Comparison of ENCODE assay signal across 21 cellular contexts in genomic region chr11:102223859-102224258, GRCh38.
DNase-seq lines count a peak whose midpoint lies in the region; ATAC-seq and TF ChIP-seq lines count a peak whose summit lies in the region.
"Had no signal": no experiment of that assay in that cellular context is flagged by ENCODE, and none has a peak within 500 bp of the region (broad histone marks: within the 10 kb centered on the region; RNA-seq: fewer than 3 reads in every experiment).

No MANE protein-coding gene starts in this region.

- no peak overlapping the region for H4K8ac ChIP-seq in H9 (replicated peaks; ENCODE audit: insufficient read length, low read depth, low read length)

- H2AFZ ChIP-seq in H9 (ENCODE audit: low read length) (no peak overlapping the region), PC-9 (no peak overlapping the region)

- H3K4me3 Mint-ChIP-seq in H9, result no peak overlapping the region
- H3K4me3 Mint-ChIP-seq: stimulated activated naive B cell treated with anti-CD40 and anti-IgM and Interleukin-4, amounts not matched to agents 10 μg/mL and 1 μg/mL and 100 μg/mL, for 72 hours had no signal

- peak overlapping the region in 2 of 3 experiments; percentile 44 to 63; a peak in 2 of 7 replicates for H3K27ac Mint-ChIP-seq in H9
- H3K27ac Mint-ChIP-seq: stimulated activated naive B cell treated with anti-CD40 and anti-IgM and Interleukin-4, amounts not matched to agents 10 μg/mL and 1 μg/mL and 100 μg/mL, for 72 hours had no signal

- H3K4me1 Mint-ChIP-seq in H9, result peaks cover 17 to 20% of the 10 kb centered on the region in 2 experiments
- H3K4me1 Mint-ChIP-seq: stimulated activated naive B cell treated with anti-CD40 and anti-IgM and Interleukin-4, amounts not matched to agents 10 μg/mL and 1 μg/mL and 100 μg/mL, for 72 hours had no signal

- H4K91ac ChIP-seq in H9 (ENCODE audit: insufficient read length, low read depth, low read length), result no peak overlapping the region

- no peak overlapping the region for H2BK12ac ChIP-seq in H9 (ENCODE audit: insufficient read length, low read depth, low read length)

- H3K27me3 ChIP-seq in H9 (ENCODE audit: insufficient read depth, low read length) (no peaks in the 10 kb centered on the region), PC-9 (ENCODE audit: insufficient read depth, low read depth) (no peaks in the 10 kb centered on the region)

- no peak overlapping the region for H3K23ac ChIP-seq in H9 (ENCODE audit: insufficient read length, low read depth, low read length)

- H4K20me1 ChIP-seq in H9 (ENCODE audit: control insufficient read depth, insufficient read depth, insufficient read length) (no peaks in the 10 kb centered on the region), PC-9 (ENCODE audit: insufficient read depth) (no peaks in the 10 kb centered on the region; the same call in 1 of the 2 replicates)

- no TSS peak for BruUV-seq in PC-9 (replicated peaks; lab: Mats Ljungman, UMichigan)

- POLR2A ChIA-PET in PC-9 (lab: Charles Lee; ENCODE audit: unreplicated experiment), result no interaction called here

- H2BK120ac ChIP-seq in H9 (ENCODE audit: low read depth, low read length, poor library complexity, severe bottlenecking), result no peak overlapping the region

- peaks cover 8 to 59% (median 45%) of the 10 kb centered on the region in 3 experiments; a peak in 6 of 7 replicates for H3K36me3 Mint-ChIP-seq in H9 (ENCODE audit: insufficient read depth in 1 of 3, low read depth in 3 of 3)
- H3K36me3 Mint-ChIP-seq: stimulated activated naive B cell treated with anti-CD40 and anti-IgM and Interleukin-4, amounts not matched to agents 10 μg/mL and 1 μg/mL and 100 μg/mL, for 72 hours had no signal

- intact Hi-C loops in PC-9 (cut with micrococcal nuclease; ENCODE audit: unreplicated experiment), result no loop called here

- DNase-seq in H9 (no peak), PC-9 (no peak), omental fat pad (ENCODE audit: low spot score) (no peak), activated T-cell treated with anti-CD3 and anti-CD28 coated beads for 4 hours (no peak), NCI-H69 (lab: John Stamatoyannopoulos, UW) (no peak), kidney glomerular epithelial cell (lab: John Stamatoyannopoulos, UW) (no peak)
- DNase-seq in activated CD8-positive, alpha-beta memory T cell treated with anti-CD3 and anti-CD28 coated beads, Interleukin-2, amount 50 U/mL, for 4 hours, result no peak
- DNase-seq: activated CD8-positive, alpha-beta memory T cell treated with anti-CD3 and anti-CD28 coated beads for 24 hours; BE2C; DMS 273 treated with DMSO at 0.1 percent for 48 hours; H7; head of caudate nucleus; islet precursor cell; NCI-H1105 treated with DMSO at 0.1 percent for 48 hours; NCI-H345; nucleus accumbens; PC-3; stimulated activated naive B cell treated with anti-CD40 and anti-IgM and Interleukin-4, amounts not matched to agents 10 μg/mL and 1 μg/mL and 100 μg/mL, for 72 hours; SW 1271 had no signal

- ATAC-seq in esophagus mucosa, result peak; percentile 96
- peak; percentile 54 for ATAC-seq in omental fat pad (ENCODE audit: low FRiP score)
- ATAC-seq: PC-3; stimulated activated naive B cell treated with anti-CD40 and anti-IgM and Interleukin-4, amounts not matched to agents 10 μg/mL and 1 μg/mL and 100 μg/mL, for 72 hours had no signal

- H3F3A ChIP-seq in PC-9 (ENCODE audit: insufficient read depth, low read depth), result peaks cover 48% of the 10 kb centered on the region

- no peak for TF ChIP-seq CTCF in H9 (conservative IDR thresholded peaks at IDR 0.05)
- no peak for TF ChIP-seq CTCF in PC-9 (conservative IDR thresholded peaks at IDR 0.05)
- TF ChIP-seq CTCF in omental fat pad (IDR thresholded peaks at IDR 0.05), result no peak

- H3K4me2 ChIP-seq in H9 (ENCODE audit: insufficient read depth, insufficient read length, low read length) (no peak overlapping the region), PC-9 (no peak overlapping the region)

- no peak overlapping the region for H3K4ac ChIP-seq in H9 (ENCODE audit: low read depth, low read length)

- H3K4me1 ChIP-seq in H9 (ENCODE audit: insufficient read depth, low read length) (no peaks in the 10 kb centered on the region), PC-9 (replicated peaks; ENCODE audit: insufficient read depth) (peaks cover 39% of the 10 kb centered on the region)
- H3K4me1 ChIP-seq: BE2C had no signal

- no peak overlapping the region for H3K56ac ChIP-seq in H9 (ENCODE audit: insufficient read length, low read depth, low read length)

- CTCF ChIA-PET in PC-9 (lab: Charles Lee), result no interaction called here

- no peak overlapping the region for H3K4me3 ChIP-seq in PC-9

- no peak overlapping the region for H2BK20ac ChIP-seq in H9 (ENCODE audit: low read depth, low read length, poor library complexity, severe bottlenecking)

- H3K9ac ChIP-seq in H9 (ENCODE audit: extremely low read depth, insufficient read length, low read length), result no peak overlapping the region

- no peak overlapping the region for H3T11ph ChIP-seq in H9 (ENCODE audit: low read length)

- no peak overlapping the region for H3K14ac ChIP-seq in H9 (ENCODE audit: insufficient read depth, low read length)

- H2BK15ac ChIP-seq in H9 (ENCODE audit: low read depth, low read length), result no peak overlapping the region

- no peaks in the 10 kb centered on the region for H3K9me3 Mint-ChIP-seq in H9
- H3K9me3 Mint-ChIP-seq: stimulated activated naive B cell treated with anti-CD40 and anti-IgM and Interleukin-4, amounts not matched to agents 10 μg/mL and 1 μg/mL and 100 μg/mL, for 72 hours had no signal

- no peak overlapping the region for H2AK5ac ChIP-seq in H9 (ENCODE audit: insufficient read length, low read length)

- H3K27me3 Mint-ChIP-seq in H9 (ENCODE audit: low read depth), result no peaks in the 10 kb centered on the region

- no peak overlapping the region for H4K5ac ChIP-seq in H9 (ENCODE audit: insufficient read length, low read depth, low read length)

- H3K79me1 ChIP-seq in H9 (ENCODE audit: insufficient read depth, low read depth, low read length, poor library complexity, severe bottlenecking), result no peaks in the 10 kb centered on the region

- H3K27ac ChIP-seq in H9 (ENCODE audit: insufficient read length, low read depth, low read length) (no peak overlapping the region), PC-9 (0 out of 2 replicates have a peak overlapping the region, but pooled peaks have one; percentile 24)
- H3K27ac ChIP-seq: VCaP had no signal

- H3K79me2 ChIP-seq in H9 (ENCODE audit: insufficient read depth, low read length) (no peaks in the 10 kb centered on the region), PC-9 (ENCODE audit: low read depth) (peaks cover 24% of the 10 kb centered on the region; the same call in 1 of the 2 replicates)

- no CpG with 5 or more reads among the region's 2 CpGs for WGBS in H9 (ENCODE audit: extremely low coverage, insufficient read length, low lambda C conversion rate)

- H3K36me3 ChIP-seq in PC-9 (ENCODE audit: low read depth), result peaks cover 58% of the 10 kb centered on the region; the same call in 1 of the 2 replicates
- H3K36me3 ChIP-seq: BE2C had no signal

- H3K9me2 ChIP-seq in PC-9 (ENCODE audit: insufficient read depth), result no peaks in the 10 kb centered on the region

- H3K23me2 ChIP-seq in H9 (ENCODE audit: insufficient read length, low read depth, low read length, poor library complexity, severe bottlenecking), result no peaks in the 10 kb centered on the region

- H3K18ac ChIP-seq in H9 (ENCODE audit: insufficient read length, low read depth, low read length), result no peak overlapping the region

- H3K9me3 ChIP-seq in H9 (ENCODE audit: control insufficient read depth, low read depth, low read length) (no peaks in the 10 kb centered on the region), PC-9 (ENCODE audit: insufficient read depth, low read depth) (no peaks in the 10 kb centered on the region)
- H3K9me3 ChIP-seq: BE2C had no signal

- H2BK5ac ChIP-seq in H9 (ENCODE audit: insufficient read length, low read length), result no peak overlapping the region
